ENCODE assay signal across 1 cellular context in genomic region chr17:45132569-45133463, GRCh38.
TF ChIP-seq lines count a peak whose summit lies in the region.

No MANE protein-coding gene starts in this region.

TF ChIP-seq in Ishikawa, 13 proteins besides CTCF, POLR2A, EP300 and RAD21 (continued from another document):
- TF ChIP-seq REST (IDR thresholded peaks at IDR 0.05; ENCODE audit: low read depth): no peak
TF ChIP-seq in Ishikawa: peak in this region for 6.
